In the genomic region with DNA sequence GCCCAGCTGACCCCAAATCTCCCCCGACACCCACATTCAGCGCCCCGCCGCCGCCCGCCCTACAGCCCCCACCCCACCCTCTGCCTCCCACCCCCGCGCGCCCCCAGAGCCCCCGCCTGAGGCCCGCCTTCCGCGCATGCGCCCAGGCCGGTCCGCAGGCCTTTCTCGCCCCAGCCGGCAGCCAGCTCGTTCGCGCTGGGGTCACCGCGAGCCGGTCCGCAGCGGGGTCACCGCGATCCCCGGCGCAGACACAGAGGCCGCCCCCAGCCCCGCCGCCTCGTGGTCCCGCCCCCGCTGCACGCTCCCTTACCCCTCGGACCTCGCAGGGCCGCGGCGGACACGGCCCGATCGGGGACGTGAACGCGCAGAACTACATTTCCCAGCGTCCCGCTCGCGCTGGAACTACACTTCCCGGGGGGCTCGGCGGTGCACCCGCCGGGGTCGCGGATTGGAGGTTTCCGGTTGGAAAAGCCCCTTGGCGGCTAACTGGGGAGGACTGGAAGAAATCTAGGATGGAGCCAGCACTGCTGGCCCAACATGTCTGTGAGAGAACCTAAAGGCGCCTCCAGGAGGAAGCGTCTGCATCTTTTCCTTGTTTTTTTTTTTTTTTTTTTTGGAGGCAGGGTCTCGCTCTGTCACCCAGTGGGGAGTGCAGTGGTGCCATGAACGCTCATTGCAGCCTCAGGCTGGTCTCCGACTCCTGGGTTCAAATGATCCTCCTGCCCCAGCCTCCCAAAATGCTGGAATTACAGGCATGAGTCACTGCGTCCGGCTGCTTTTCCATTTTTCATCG, we compare ENCODE assay signal across 1 cellular context.
TF ChIP-seq lines count a peak whose summit lies in the region.

A gene (minus strand): TSS at position 374 of the 793 bp plus-strand sequence. CDS start 10,671 bp downstream, outside the sequence.

TF ChIP-seq in HepG2, 621 proteins besides CTCF, POLR2A, EP300 and RAD21 (continued from another document and continues in another):
- TF ChIP-seq, protein P1, sequence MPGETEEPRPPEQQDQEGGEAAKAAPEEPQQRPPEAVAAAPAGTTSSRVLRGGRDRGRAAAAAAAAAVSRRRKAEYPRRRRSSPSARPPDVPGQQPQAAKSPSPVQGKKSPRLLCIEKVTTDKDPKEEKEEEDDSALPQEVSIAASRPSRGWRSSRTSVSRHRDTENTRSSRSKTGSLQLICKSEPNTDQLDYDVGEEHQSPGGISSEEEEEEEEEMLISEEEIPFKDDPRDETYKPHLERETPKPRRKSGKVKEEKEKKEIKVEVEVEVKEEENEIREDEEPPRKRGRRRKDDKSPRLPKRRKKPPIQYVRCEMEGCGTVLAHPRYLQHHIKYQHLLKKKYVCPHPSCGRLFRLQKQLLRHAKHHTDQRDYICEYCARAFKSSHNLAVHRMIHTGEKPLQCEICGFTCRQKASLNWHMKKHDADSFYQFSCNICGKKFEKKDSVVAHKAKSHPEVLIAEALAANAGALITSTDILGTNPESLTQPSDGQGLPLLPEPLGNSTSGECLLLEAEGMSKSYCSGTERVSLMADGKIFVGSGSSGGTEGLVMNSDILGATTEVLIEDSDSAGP (CRISPR knock-in tag; IDR thresholded peaks at IDR 0.05; ENCODE audit: borderline replicate concordance) = 0 out of 2 replicates have a peak, but pooled peaks have one; percentile 22
- TF ChIP-seq ZNF747 (CRISPR knock-in tag; IDR thresholded peaks at IDR 0.05; ENCODE audit: borderline replicate concordance) (0 out of 2 replicates have a peak, but pooled peaks have one; percentile 45), ATF7 (IDR thresholded peaks at IDR 0.05) (no peak), ATF7 (CRISPR knock-in tag; IDR thresholded peaks at IDR 0.05) (no peak), ZSCAN31 (CRISPR knock-in tag; IDR thresholded peaks at IDR 0.05; ENCODE audit: low read depth) (0 out of 2 replicates have a peak, but pooled peaks have one; percentile 22), TBL1XR1 (IDR thresholded peaks at IDR 0.05; ENCODE audit: borderline replicate concordance, low read length, partially characterized antibody) (peak; percentile 65), MED1 (CRISPR knock-in tag; IDR thresholded peaks at IDR 0.05) (peak; percentile 53; the same call in 1 of the 2 replicates), GFI1 (CRISPR knock-in tag; IDR thresholded peaks at IDR 0.05; ENCODE audit: borderline replicate concordance) (0 out of 2 replicates have a peak, but pooled peaks have one; percentile 25), NR2F6 (IDR thresholded peaks at IDR 0.05) (no peak), NR2F6 (CRISPR knock-in tag; IDR thresholded peaks at IDR 0.05) (peak; percentile 10; the same call in 1 of the 2 replicates), IRF2 (CRISPR knock-in tag; IDR thresholded peaks at IDR 0.05) (peak; percentile 77; the same call in 1 of the 2 replicates), TCF12 (IDR thresholded peaks at IDR 0.05) (no peak), TCF12 (CRISPR knock-in tag; IDR thresholded peaks at IDR 0.05) (0 out of 2 replicates have a peak, but pooled peaks have one; percentile 29), XRCC5 (optimal IDR thresholded peaks at IDR 0.05; ENCODE audit: low read length) (peak; percentile 40), MED13 (CRISPR knock-in tag; IDR thresholded peaks at IDR 0.05) (no peak), ZFP62 (CRISPR knock-in tag; IDR thresholded peaks at IDR 0.05) (peak; percentile 75; the same call in 1 of the 2 replicates), NONO (IDR thresholded peaks at IDR 0.05) (no peak), NONO (CRISPR knock-in tag; conservative IDR thresholded peaks at IDR 0.05) (peak; percentile 59; the same call in 1 of the 2 replicates), PHF21A (CRISPR knock-in tag; IDR thresholded peaks at IDR 0.05) (peak; percentile 45)
- TF ChIP-seq, protein P2, sequence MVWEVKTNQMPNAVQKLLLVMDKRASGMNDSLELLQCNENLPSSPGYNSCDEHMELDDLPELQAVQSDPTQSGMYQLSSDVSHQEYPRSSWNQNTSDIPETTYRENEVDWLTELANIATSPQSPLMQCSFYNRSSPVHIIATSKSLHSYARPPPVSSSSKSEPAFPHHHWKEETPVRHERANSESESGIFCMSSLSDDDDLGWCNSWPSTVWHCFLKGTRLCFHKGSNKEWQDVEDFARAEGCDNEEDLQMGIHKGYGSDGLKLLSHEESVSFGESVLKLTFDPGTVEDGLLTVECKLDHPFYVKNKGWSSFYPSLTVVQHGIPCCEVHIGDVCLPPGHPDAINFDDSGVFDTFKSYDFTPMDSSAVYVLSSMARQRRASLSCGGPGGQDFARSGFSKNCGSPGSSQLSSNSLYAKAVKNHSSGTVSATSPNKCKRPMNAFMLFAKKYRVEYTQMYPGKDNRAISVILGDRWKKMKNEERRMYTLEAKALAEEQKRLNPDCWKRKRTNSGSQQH (CRISPR knock-in tag; IDR thresholded peaks at IDR 0.05; ENCODE audit: low read depth) = peak; percentile 21; the same call in 1 of the 2 replicates
- TF ChIP-seq, protein P3, sequence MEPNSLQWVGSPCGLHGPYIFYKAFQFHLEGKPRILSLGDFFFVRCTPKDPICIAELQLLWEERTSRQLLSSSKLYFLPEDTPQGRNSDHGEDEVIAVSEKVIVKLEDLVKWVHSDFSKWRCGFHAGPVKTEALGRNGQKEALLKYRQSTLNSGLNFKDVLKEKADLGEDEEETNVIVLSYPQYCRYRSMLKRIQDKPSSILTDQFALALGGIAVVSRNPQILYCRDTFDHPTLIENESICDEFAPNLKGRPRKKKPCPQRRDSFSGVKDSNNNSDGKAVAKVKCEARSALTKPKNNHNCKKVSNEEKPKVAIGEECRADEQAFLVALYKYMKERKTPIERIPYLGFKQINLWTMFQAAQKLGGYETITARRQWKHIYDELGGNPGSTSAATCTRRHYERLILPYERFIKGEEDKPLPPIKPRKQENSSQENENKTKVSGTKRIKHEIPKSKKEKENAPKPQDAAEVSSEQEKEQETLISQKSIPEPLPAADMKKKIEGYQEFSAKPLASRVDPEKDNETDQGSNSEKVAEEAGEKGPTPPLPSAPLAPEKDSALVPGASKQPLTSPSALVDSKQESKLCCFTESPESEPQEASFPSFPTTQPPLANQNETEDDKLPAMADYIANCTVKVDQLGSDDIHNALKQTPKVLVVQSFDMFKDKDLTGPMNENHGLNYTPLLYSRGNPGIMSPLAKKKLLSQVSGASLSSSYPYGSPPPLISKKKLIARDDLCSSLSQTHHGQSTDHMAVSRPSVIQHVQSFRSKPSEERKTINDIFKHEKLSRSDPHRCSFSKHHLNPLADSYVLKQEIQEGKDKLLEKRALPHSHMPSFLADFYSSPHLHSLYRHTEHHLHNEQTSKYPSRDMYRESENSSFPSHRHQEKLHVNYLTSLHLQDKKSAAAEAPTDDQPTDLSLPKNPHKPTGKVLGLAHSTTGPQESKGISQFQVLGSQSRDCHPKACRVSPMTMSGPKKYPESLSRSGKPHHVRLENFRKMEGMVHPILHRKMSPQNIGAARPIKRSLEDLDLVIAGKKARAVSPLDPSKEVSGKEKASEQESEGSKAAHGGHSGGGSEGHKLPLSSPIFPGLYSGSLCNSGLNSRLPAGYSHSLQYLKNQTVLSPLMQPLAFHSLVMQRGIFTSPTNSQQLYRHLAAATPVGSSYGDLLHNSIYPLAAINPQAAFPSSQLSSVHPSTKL (CRISPR knock-in tag; IDR thresholded peaks at IDR 0.05) = no peak
- TF ChIP-seq, protein P4, sequence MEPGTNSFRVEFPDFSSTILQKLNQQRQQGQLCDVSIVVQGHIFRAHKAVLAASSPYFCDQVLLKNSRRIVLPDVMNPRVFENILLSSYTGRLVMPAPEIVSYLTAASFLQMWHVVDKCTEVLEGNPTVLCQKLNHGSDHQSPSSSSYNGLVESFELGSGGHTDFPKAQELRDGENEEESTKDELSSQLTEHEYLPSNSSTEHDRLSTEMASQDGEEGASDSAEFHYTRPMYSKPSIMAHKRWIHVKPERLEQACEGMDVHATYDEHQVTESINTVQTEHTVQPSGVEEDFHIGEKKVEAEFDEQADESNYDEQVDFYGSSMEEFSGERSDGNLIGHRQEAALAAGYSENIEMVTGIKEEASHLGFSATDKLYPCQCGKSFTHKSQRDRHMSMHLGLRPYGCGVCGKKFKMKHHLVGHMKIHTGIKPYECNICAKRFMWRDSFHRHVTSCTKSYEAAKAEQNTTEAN (CRISPR knock-in tag; conservative IDR thresholded peaks at IDR 0.05) = 0 out of 2 replicates have a peak, but pooled peaks have one; percentile 54
- TF ChIP-seq, protein P5, sequence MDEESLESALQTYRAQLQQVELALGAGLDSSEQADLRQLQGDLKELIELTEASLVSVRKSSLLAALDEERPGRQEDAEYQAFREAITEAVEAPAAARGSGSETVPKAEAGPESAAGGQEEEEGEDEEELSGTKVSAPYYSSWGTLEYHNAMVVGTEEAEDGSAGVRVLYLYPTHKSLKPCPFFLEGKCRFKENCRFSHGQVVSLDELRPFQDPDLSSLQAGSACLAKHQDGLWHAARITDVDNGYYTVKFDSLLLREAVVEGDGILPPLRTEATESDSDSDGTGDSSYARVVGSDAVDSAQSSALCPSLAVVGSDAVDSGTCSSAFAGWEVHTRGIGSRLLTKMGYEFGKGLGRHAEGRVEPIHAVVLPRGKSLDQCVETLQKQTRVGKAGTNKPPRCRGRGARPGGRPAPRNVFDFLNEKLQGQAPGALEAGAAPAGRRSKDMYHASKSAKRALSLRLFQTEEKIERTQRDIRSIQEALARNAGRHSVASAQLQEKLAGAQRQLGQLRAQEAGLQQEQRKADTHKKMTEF (CRISPR knock-in tag; IDR thresholded peaks at IDR 0.05) = peak; percentile 73; the same call in 1 of the 2 replicates
- TF ChIP-seq, protein P6, sequence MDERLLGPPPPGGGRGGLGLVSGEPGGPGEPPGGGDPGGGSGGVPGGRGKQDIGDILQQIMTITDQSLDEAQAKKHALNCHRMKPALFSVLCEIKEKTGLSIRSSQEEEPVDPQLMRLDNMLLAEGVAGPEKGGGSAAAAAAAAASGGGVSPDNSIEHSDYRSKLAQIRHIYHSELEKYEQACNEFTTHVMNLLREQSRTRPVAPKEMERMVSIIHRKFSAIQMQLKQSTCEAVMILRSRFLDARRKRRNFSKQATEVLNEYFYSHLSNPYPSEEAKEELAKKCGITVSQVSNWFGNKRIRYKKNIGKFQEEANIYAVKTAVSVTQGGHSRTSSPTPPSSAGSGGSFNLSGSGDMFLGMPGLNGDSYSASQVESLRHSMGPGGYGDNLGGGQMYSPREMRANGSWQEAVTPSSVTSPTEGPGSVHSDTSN (CRISPR knock-in tag; IDR thresholded peaks at IDR 0.05) = no peak
- TF ChIP-seq, protein P7, sequence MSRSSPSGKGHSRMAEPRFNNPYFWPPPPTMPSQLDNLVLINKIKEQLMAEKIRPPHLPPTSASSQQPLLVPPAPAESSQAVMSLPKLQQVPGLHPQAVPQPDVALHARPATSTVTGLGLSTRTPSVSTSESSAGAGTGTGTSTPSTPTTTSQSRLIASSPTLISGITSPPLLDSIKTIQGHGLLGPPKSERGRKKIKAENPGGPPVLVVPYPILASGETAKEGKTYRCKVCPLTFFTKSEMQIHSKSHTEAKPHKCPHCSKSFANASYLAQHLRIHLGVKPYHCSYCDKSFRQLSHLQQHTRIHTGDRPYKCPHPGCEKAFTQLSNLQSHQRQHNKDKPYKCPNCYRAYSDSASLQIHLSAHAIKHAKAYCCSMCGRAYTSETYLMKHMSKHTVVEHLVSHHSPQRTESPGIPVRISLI (CRISPR knock-in tag; IDR thresholded peaks at IDR 0.05; ENCODE audit: borderline replicate concordance) = peak; percentile 40; the same call in 1 of the 2 replicates
- TF ChIP-seq, protein P8, sequence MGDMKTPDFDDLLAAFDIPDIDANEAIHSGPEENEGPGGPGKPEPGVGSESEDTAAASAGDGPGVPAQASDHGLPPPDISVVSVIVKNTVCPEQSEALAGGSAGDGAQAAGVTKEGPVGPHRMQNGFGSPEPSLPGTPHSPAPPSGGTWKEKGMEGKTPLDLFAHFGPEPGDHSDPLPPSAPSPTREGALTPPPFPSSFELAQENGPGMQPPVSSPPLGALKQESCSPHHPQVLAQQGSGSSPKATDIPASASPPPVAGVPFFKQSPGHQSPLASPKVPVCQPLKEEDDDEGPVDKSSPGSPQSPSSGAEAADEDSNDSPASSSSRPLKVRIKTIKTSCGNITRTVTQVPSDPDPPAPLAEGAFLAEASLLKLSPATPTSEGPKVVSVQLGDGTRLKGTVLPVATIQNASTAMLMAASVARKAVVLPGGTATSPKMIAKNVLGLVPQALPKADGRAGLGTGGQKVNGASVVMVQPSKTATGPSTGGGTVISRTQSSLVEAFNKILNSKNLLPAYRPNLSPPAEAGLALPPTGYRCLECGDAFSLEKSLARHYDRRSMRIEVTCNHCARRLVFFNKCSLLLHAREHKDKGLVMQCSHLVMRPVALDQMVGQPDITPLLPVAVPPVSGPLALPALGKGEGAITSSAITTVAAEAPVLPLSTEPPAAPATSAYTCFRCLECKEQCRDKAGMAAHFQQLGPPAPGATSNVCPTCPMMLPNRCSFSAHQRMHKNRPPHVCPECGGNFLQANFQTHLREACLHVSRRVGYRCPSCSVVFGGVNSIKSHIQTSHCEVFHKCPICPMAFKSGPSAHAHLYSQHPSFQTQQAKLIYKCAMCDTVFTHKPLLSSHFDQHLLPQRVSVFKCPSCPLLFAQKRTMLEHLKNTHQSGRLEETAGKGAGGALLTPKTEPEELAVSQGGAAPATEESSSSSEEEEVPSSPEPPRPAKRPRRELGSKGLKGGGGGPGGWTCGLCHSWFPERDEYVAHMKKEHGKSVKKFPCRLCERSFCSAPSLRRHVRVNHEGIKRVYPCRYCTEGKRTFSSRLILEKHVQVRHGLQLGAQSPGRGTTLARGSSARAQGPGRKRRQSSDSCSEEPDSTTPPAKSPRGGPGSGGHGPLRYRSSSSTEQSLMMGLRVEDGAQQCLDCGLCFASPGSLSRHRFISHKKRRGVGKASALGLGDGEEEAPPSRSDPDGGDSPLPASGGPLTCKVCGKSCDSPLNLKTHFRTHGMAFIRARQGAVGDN (CRISPR knock-in tag; IDR thresholded peaks at IDR 0.05) = peak; percentile 3; the same call in 1 of the 2 replicates
- TF ChIP-seq, protein P9, sequence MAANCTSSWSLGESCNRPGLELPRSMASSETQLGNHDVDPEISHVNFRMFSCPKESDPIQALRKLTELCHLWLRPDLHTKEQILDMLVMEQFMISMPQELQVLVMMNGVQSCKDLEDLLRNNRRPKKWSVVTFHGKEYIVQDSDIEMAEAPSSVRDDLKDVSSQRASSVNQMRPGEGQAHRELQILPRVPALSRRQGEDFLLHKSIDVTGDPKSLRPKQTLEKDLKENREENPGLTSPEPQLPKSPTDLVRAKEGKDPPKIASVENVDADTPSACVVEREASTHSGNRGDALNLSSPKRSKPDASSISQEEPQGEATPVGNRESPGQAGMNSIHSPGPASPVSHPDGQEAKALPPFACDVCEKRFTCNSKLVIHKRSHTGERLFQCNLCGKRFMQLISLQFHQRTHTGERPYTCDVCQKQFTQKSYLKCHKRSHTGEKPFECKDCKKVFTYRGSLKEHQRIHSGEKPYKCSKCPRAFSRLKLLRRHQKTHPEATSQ (CRISPR knock-in tag; IDR thresholded peaks at IDR 0.05; ENCODE audit: borderline replicate concordance) = no peak
- TF ChIP-seq, protein P10, sequence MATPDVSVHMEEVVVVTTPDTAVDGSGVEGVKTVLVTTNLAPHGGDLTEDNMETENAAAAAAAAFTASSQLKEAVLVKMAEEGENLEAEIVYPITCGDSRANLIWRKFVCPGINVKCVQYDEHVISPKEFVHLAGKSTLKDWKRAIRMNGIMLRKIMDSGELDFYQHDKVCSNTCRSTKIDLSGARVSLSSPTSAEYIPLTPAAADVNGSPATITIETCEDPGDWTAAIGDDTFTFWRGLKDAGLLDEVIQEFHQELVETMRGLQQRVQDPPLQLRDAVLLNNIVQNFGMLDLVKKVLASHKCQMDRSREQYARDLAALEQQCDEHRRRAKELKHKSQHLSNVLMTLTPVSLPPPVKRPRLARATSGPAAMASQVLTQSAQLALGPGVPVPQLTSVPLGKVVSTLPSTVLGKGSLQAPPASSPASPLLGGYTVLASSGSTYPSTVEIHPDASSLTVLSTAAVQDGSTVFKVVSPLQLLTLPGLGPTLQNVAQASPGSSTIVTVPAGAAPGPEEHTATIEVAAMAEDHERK (CRISPR knock-in tag; IDR thresholded peaks at IDR 0.05; ENCODE audit: low read depth) = peak; percentile 54; the same call in 1 of the 2 replicates
- TF ChIP-seq, protein P11, sequence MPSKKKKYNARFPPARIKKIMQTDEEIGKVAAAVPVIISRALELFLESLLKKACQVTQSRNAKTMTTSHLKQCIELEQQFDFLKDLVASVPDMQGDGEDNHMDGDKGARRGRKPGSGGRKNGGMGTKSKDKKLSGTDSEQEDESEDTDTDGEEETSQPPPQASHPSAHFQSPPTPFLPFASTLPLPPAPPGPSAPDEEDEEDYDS (CRISPR knock-in tag; IDR thresholded peaks at IDR 0.05) = peak; percentile 20; the same call in 1 of the 2 replicates
